In genomic region chr16:88924834-88925539, GRCh38 we compare ENCODE assay signal across 8 cellular contexts. TPM values are rescaled to one million over a fixed set of nuclear protein-coding genes. Genes with fewer than 3 reads are reported as not detected.
DNase-seq lines count a peak whose midpoint lies in the region; ATAC-seq and TF ChIP-seq lines count a peak whose summit lies in the region.

No MANE protein-coding gene starts in this region.

- H3K36me3 Mint-ChIP-seq in memory B cell (peaks cover 5% of the 10 kb centered on the region), immature natural killer cell (no peaks in the 10 kb centered on the region)

- peak; percentile 76 for TF ChIP-seq CTCF in brain microvascular endothelial cell (IDR thresholded peaks at IDR 0.05; ENCODE audit: low read depth, low read length, missing control alignments)

- H3K36me3 ChIP-seq in brain microvascular endothelial cell (replicated peaks), result no peaks in the 10 kb centered on the region

- H3K4me3 ChIP-seq in brain microvascular endothelial cell (ENCODE audit: low read depth, low read length), result no peak overlapping the region

- ATAC-seq in GM21786 (IDR thresholded peaks at IDR 0.05; ENCODE audit: unreplicated experiment) (peak; percentile 75), memory B cell (ENCODE audit: low read depth) (peak; percentile 82), HG03378 (IDR thresholded peaks at IDR 0.05; ENCODE audit: unreplicated experiment) (no peak)

- no peaks in the 10 kb centered on the region for H3K27me3 Mint-ChIP-seq in memory B cell
- peaks cover 0 to 2% (median 0%) of the 10 kb centered on the region in 3 donors for H3K27me3 Mint-ChIP-seq in immature natural killer cell (ENCODE audit: low read depth in 3 of 3)

- H3K27ac Mint-ChIP-seq in memory B cell, result peak overlapping the region; percentile 24
- H3K27ac Mint-ChIP-seq in immature natural killer cell, result no peak overlapping the region

- DNase-seq in COR-L47 (lab: John Stamatoyannopoulos, UW) (peak; percentile 91), NCI-H345 treated with DMSO at 0.1 percent for 48 hours (lab: John Stamatoyannopoulos, UW; ENCODE audit: unreplicated experiment) (peak; percentile 66), brain microvascular endothelial cell (peak; percentile 81), memory B cell (ENCODE audit: low spot score in 2 of 2) (peak; percentile 61 to 69), immature natural killer cell (no peak), NCI-H187 (lab: John Stamatoyannopoulos, UW) (no peak)

- H3K9me3 Mint-ChIP-seq in memory B cell (no peaks in the 10 kb centered on the region), immature natural killer cell (no peaks in the 10 kb centered on the region)

- in situ Hi-C loops in brain microvascular endothelial cell (cut with HindIII; ENCODE audit: low pct_ligation_motif_present, low sequenced_read_pairs), result no loop called here

- H3K27ac ChIP-seq in brain microvascular endothelial cell, result no peak overlapping the region

- peaks cover 36% of the 10 kb centered on the region for H3K4me1 Mint-ChIP-seq in memory B cell
- no peaks in the 10 kb centered on the region for H3K4me1 Mint-ChIP-seq in immature natural killer cell

- peaks cover 10% of the 10 kb centered on the region for H3K27me3 ChIP-seq in brain microvascular endothelial cell (replicated peaks)

- H3K4me3 Mint-ChIP-seq in memory B cell (peak overlapping the region; percentile 39), immature natural killer cell (no peak overlapping the region)

RNA-seq across cellular contexts. Expression of gene CBFA2T3, which starts 52.0 kb away (rescaled TPM):
- under 1 TPM in 2 of 3 donors, not detected in 1; 0.49 to 0.76 TPM for polyA plus RNA-seq in immature natural killer cell

RNA-seq across cellular contexts. Expression of gene PABPN1L, which starts 58.5 kb away (rescaled TPM):
- polyA plus RNA-seq in immature natural killer cell, result not detected

Comparison
In these comparisons a context has a peak if more than half of its experiments do, and no peak if none do; other contexts are left out.
1. DNase-seq: peak in COR-L47 (single experiment), NCI-H345 treated with DMSO at 0.1 percent for 48 hours (single experiment), brain microvascular endothelial cell (single experiment) and memory B cell (2 of 2); none in immature natural killer cell (0 of 3) and NCI-H187 (0 of 2).